ENCODE assay signal across 1 cellular context in genomic region chr6:108557494-108558371, GRCh38.
A peak's percentile ranks its signal among the peaks of the same experiment; 100 is the strongest.
TF ChIP-seq lines count a peak whose summit lies in the region.

No MANE protein-coding gene starts in this region.

TF ChIP-seq in K562, 482 proteins besides CTCF, POLR2A, EP300 and RAD21 (continued from another document):
- TF ChIP-seq CHD7 (IDR thresholded peaks at IDR 0.05; ENCODE audit: low read depth, low read length), result no peak
- no peak for TF ChIP-seq HDAC2 (IDR thresholded peaks at IDR 0.05)
- no peak for TF ChIP-seq TEAD4 (IDR thresholded peaks at IDR 0.05; ENCODE audit: low read length)
- TF ChIP-seq TEAD4 (CRISPR knock-in tag; IDR thresholded peaks at IDR 0.05; ENCODE audit: borderline replicate concordance), result no peak
- TF ChIP-seq ZNF507 (tag; conservative IDR thresholded peaks at IDR 0.05), result no peak
- TF ChIP-seq STAT6 (CRISPR knock-in tag; IDR thresholded peaks at IDR 0.05), result no peak
- no peak for TF ChIP-seq ARHGAP35 (IDR thresholded peaks at IDR 0.05; ENCODE audit: partially characterized antibody)
- no peak for TF ChIP-seq HDGF (IDR thresholded peaks at IDR 0.05)
- TF ChIP-seq LCOR (CRISPR knock-in tag; IDR thresholded peaks at IDR 0.05), result no peak
- peak; percentile 18; the same call in 1 of the 2 replicates for TF ChIP-seq DMBX1 (CRISPR knock-in tag; IDR thresholded peaks at IDR 0.05; ENCODE audit: borderline replicate concordance)
- no peak for TF ChIP-seq RBM22 (IDR thresholded peaks at IDR 0.05; ENCODE audit: low read depth, low read length, poor library complexity, severe bottlenecking)
- TF ChIP-seq ETS1 (conservative IDR thresholded peaks at IDR 0.05; ENCODE audit: control insufficient read depth, low read depth, low read length), result 0 out of 2 replicates have a peak, but pooled peaks have one; percentile 47
- no peak for TF ChIP-seq DEAF1 (CRISPR knock-in tag; IDR thresholded peaks at IDR 0.05)
- TF ChIP-seq ZNF316 (IDR thresholded peaks at IDR 0.05), result no peak
- no peak for TF ChIP-seq NCOA6 (IDR thresholded peaks at IDR 0.05)
- no peak for TF ChIP-seq ZFP1 (CRISPR knock-in tag; IDR thresholded peaks at IDR 0.05)
- no peak for TF ChIP-seq NR4A1 (CRISPR knock-in tag; IDR thresholded peaks at IDR 0.05)
- TF ChIP-seq NR4A1 (tag; IDR thresholded peaks at IDR 0.05), result no peak
- TF ChIP-seq ZKSCAN1 (IDR thresholded peaks at IDR 0.05; ENCODE audit: low read depth, low read length), result no peak
- no peak for TF ChIP-seq JUNB (CRISPR knock-in tag; conservative IDR thresholded peaks at IDR 0.05)
- TF ChIP-seq GTF2F1 (IDR thresholded peaks at IDR 0.05; ENCODE audit: low read depth, low read length), result no peak
- no peak for TF ChIP-seq SMAD3 (CRISPR knock-in tag; conservative IDR thresholded peaks at IDR 0.05)
- TF ChIP-seq ATF6 (CRISPR knock-in tag; IDR thresholded peaks at IDR 0.05), result no peak
- no peak for TF ChIP-seq MED1 (CRISPR knock-in tag; IDR thresholded peaks at IDR 0.05; ENCODE audit: borderline replicate concordance)
- no peak for TF ChIP-seq ZNF444 (CRISPR knock-in tag; IDR thresholded peaks at IDR 0.05)
- TF ChIP-seq HNRNPLL (IDR thresholded peaks at IDR 0.05; ENCODE audit: low read depth, low read length, poor library complexity, severe bottlenecking), result no peak
- peak; percentile 74 for TF ChIP-seq HMGN3 (IDR thresholded peaks at IDR 0.05; ENCODE audit: borderline replicate concordance, extremely low read depth, insufficient read length, low read depth, low read length)
- no peak for TF ChIP-seq ZNF445 (CRISPR knock-in tag; IDR thresholded peaks at IDR 0.05; ENCODE audit: low read depth)
- TF ChIP-seq ZKSCAN3 (CRISPR knock-in tag; IDR thresholded peaks at IDR 0.05), result no peak
- TF ChIP-seq BRF1 (IDR thresholded peaks at IDR 0.05; ENCODE audit: borderline replicate concordance, extremely low read depth, insufficient read length), result no peak
- no peak for TF ChIP-seq ZNF830 (CRISPR knock-in tag; IDR thresholded peaks at IDR 0.05)
- TF ChIP-seq HOXB6 (CRISPR knock-in tag; IDR thresholded peaks at IDR 0.05; ENCODE audit: borderline replicate concordance), result no peak
- TF ChIP-seq SPI1 (IDR thresholded peaks at IDR 0.05; ENCODE audit: borderline replicate concordance, low read depth, low read length), result no peak
- no peak for TF ChIP-seq SMARCE1 (IDR thresholded peaks at IDR 0.05)
- no peak for TF ChIP-seq SRF (CRISPR knock-in tag; IDR thresholded peaks at IDR 0.05)
- TF ChIP-seq EP400 (IDR thresholded peaks at IDR 0.05), result no peak; the same call in 1 of the 2 replicates
- TF ChIP-seq PHF20 (IDR thresholded peaks at IDR 0.05; ENCODE audit: partially characterized antibody), result no peak
- TF ChIP-seq ETV5 (CRISPR knock-in tag; IDR thresholded peaks at IDR 0.05; ENCODE audit: low read depth), result no peak
- 0 out of 2 replicates have a peak, but pooled peaks have one; percentile 60 for TF ChIP-seq ERF (CRISPR knock-in tag; IDR thresholded peaks at IDR 0.05)
- TF ChIP-seq ETV1 (tag; conservative IDR thresholded peaks at IDR 0.05; ENCODE audit: low read depth), result no peak
- no peak for TF ChIP-seq FUS (optimal IDR thresholded peaks at IDR 0.05; ENCODE audit: low read depth, low read length)
- no peak for TF ChIP-seq SMC3 (conservative IDR thresholded peaks at IDR 0.05; ENCODE audit: insufficient read depth, low read depth, low read length)
- TF ChIP-seq GTF2A2 (tag; IDR thresholded peaks at IDR 0.05), result no peak
